In genomic region chr12:74988156-74988555, GRCh38 we compare ENCODE assay signal across 34 cellular contexts.
"Had no signal": no experiment of that assay in that cellular context is flagged by ENCODE, and none has a peak within 500 bp of the region (broad histone marks: within the 10 kb centered on the region; RNA-seq: fewer than 3 reads in every experiment).

No MANE protein-coding gene starts in this region.

- ATAC-seq: activated CD8-positive, alpha-beta T cell treated with anti-CD3 and anti-CD28 coated beads for 36 hours; activated naive CD4-positive, alpha-beta T cell treated with anti-CD3 and anti-CD28 coated beads, Interleukin-2, amount 50 U/mL, for 72 hours; activated T-cell treated with anti-CD3 and anti-CD28 coated beads, Interleukin-2, amount 50 U/mL, for 4 hours; activated T-cell treated with anti-CD3 and anti-CD28 coated beads, Interleukin-2, amount 50 U/mL, for 72 hours; activated T-helper 17 cell treated with anti-CD3 and anti-CD28 coated beads, Interleukin-2, amount 50 U/mL, for 72 hours; body of pancreas had no signal

- H3K27ac ChIP-seq: adrenal gland, body of pancreas, brain microvascular endothelial cell, breast epithelium, VCaP had no signal

- H3K9me3 Mint-ChIP-seq: activated B cell treated with CpG ODN at 0.5 μM for 24 hours; activated CD4-positive, alpha-beta memory T cell treated with anti-CD3 and anti-CD28 coated beads for 36 hours; activated CD4-positive, alpha-beta T cell treated with anti-CD3 and anti-CD28 coated beads, Interleukin-2, amount 10 ng/mL, durations not matched to agents 24 days and 14 days; activated CD8-positive, alpha-beta T cell treated with anti-CD3 and anti-CD28 coated beads for 36 hours; activated naive CD4-positive, alpha-beta T cell treated with anti-CD3 and anti-CD28 coated beads for 36 hours; activated naive CD4-positive, alpha-beta T cell treated with anti-CD3 and anti-CD28 coated beads, Interleukin-2, amount 50 U/mL, for 72 hours; activated naive CD8-positive, alpha-beta T cell treated with anti-CD3 and anti-CD28 coated beads for 36 hours; activated T-helper 1 cell treated with anti-CD3 and anti-CD28 coated beads, Interleukin-12 subunit alpha, Interleukin-12 subunit beta, Interleukin-2, Interleukin-4 antibody, amounts not matched to agents 30 ng/mL and 10 ng/mL and 1 ng/mL, durations not matched to agents 14 hours and 24 hours and 36 hours; activated T-helper 17 cell treated with anti-CD3 and anti-CD28 coated beads, Interleukin-2, amount 50 U/mL, for 72 hours; T-helper 1 cell treated with Interleukin-12 subunit alpha and Interleukin-12 subunit beta and Interleukin-4 antibody, amounts not matched to agents 30 μg/mL and 1 μg/mL, for 36 hours; T-helper 2 cell treated with Interferon-gamma antibody and Interleukin-4, amounts not matched to agents 5 μg/mL and 100 μg/mL, for 36 hours had no signal

- H3K4me1 Mint-ChIP-seq: activated B cell treated with CpG ODN at 0.5 μM for 24 hours; activated CD4-positive, alpha-beta T cell treated with anti-CD3 and anti-CD28 coated beads, Interleukin-2, amount 10 ng/mL, durations not matched to agents 24 days and 14 days; activated naive CD8-positive, alpha-beta T cell treated with anti-CD3 and anti-CD28 coated beads for 36 hours; activated T-helper 17 cell treated with anti-CD3 and anti-CD28 coated beads, Interleukin-2, amount 50 U/mL, for 72 hours had no signal

- H3K4me1 ChIP-seq: adrenal gland, breast epithelium had no signal

- H3K36me3 ChIP-seq: adrenal gland, brain microvascular endothelial cell, breast epithelium had no signal

- H3K4me3 Mint-ChIP-seq: activated B cell treated with CpG ODN at 0.5 μM for 24 hours; activated CD4-positive, alpha-beta memory T cell treated with anti-CD3 and anti-CD28 coated beads for 36 hours; activated CD4-positive, alpha-beta T cell treated with anti-CD3 and anti-CD28 coated beads, Interleukin-2, amount 10 ng/mL, durations not matched to agents 24 days and 14 days; activated CD8-positive, alpha-beta T cell treated with anti-CD3 and anti-CD28 coated beads for 36 hours; activated naive CD4-positive, alpha-beta T cell treated with anti-CD3 and anti-CD28 coated beads for 36 hours; activated naive CD8-positive, alpha-beta T cell treated with anti-CD3 and anti-CD28 coated beads for 36 hours; activated T-cell treated with anti-CD3 and anti-CD28 coated beads, Interleukin-2, amount 50 U/mL, for 4 hours; activated T-cell treated with anti-CD3 and anti-CD28 coated beads, Interleukin-2, amount 50 U/mL, for 72 hours; activated T-helper 1 cell treated with anti-CD3 and anti-CD28 coated beads, Interleukin-12 subunit alpha, Interleukin-12 subunit beta, Interleukin-2, Interleukin-4 antibody, amounts not matched to agents 30 ng/mL and 10 ng/mL and 1 ng/mL, durations not matched to agents 14 hours and 24 hours and 36 hours; activated T-helper 17 cell treated with anti-CD3 and anti-CD28 coated beads, Interleukin-2, amount 50 U/mL, for 72 hours; T-helper 1 cell treated with Interleukin-12 subunit alpha and Interleukin-12 subunit beta and Interleukin-4 antibody, amounts not matched to agents 30 μg/mL and 1 μg/mL, for 36 hours; T-helper 2 cell treated with Interferon-gamma antibody and Interleukin-4, amounts not matched to agents 5 μg/mL and 100 μg/mL, for 36 hours had no signal

- H3K9me3 ChIP-seq: adrenal gland, body of pancreas, breast epithelium had no signal

- H3K4me3 ChIP-seq: adrenal gland, body of pancreas, breast epithelium had no signal

- H3K36me3 Mint-ChIP-seq: activated CD4-positive, alpha-beta memory T cell treated with anti-CD3 and anti-CD28 coated beads for 36 hours; activated naive CD4-positive, alpha-beta T cell treated with anti-CD3 and anti-CD28 coated beads, Interleukin-2, amount 50 U/mL, for 72 hours; activated naive CD8-positive, alpha-beta T cell treated with anti-CD3 and anti-CD28 coated beads for 36 hours had no signal

- H3K27ac Mint-ChIP-seq: activated B cell treated with CpG ODN at 0.5 μM for 24 hours; activated CD4-positive, alpha-beta memory T cell treated with anti-CD3 and anti-CD28 coated beads for 36 hours; activated CD4-positive, alpha-beta T cell treated with anti-CD3 and anti-CD28 coated beads, Interleukin-2, amount 10 ng/mL, durations not matched to agents 24 days and 14 days; activated CD8-positive, alpha-beta T cell treated with anti-CD3 and anti-CD28 coated beads for 36 hours; activated naive CD4-positive, alpha-beta T cell treated with anti-CD3 and anti-CD28 coated beads for 36 hours; activated naive CD4-positive, alpha-beta T cell treated with anti-CD3 and anti-CD28 coated beads, Interleukin-2, amount 50 U/mL, for 72 hours; activated naive CD8-positive, alpha-beta T cell treated with anti-CD3 and anti-CD28 coated beads for 36 hours; activated T-cell treated with anti-CD3 and anti-CD28 coated beads, Interleukin-2, amount 50 U/mL, for 72 hours; activated T-helper 1 cell treated with anti-CD3 and anti-CD28 coated beads, Interleukin-12 subunit alpha, Interleukin-12 subunit beta, Interleukin-2, Interleukin-4 antibody, amounts not matched to agents 30 ng/mL and 10 ng/mL and 1 ng/mL, durations not matched to agents 14 hours and 24 hours and 36 hours; activated T-helper 17 cell treated with anti-CD3 and anti-CD28 coated beads, Interleukin-2, amount 50 U/mL, for 72 hours; T-helper 1 cell treated with Interleukin-12 subunit alpha and Interleukin-12 subunit beta and Interleukin-4 antibody, amounts not matched to agents 30 μg/mL and 1 μg/mL, for 36 hours; T-helper 2 cell treated with Interferon-gamma antibody and Interleukin-4, amounts not matched to agents 5 μg/mL and 100 μg/mL, for 36 hours had no signal

- H3K27me3 Mint-ChIP-seq: activated B cell treated with CpG ODN at 0.5 μM for 24 hours; activated CD4-positive, alpha-beta memory T cell treated with anti-CD3 and anti-CD28 coated beads for 36 hours; activated CD4-positive, alpha-beta T cell treated with anti-CD3 and anti-CD28 coated beads, Interleukin-2, amount 10 ng/mL, durations not matched to agents 24 days and 14 days; activated CD8-positive, alpha-beta T cell treated with anti-CD3 and anti-CD28 coated beads for 36 hours; activated naive CD8-positive, alpha-beta T cell treated with anti-CD3 and anti-CD28 coated beads for 36 hours; activated T-helper 17 cell treated with anti-CD3 and anti-CD28 coated beads, Interleukin-2, amount 50 U/mL, for 72 hours had no signal

- DNase-seq: activated B cell treated with CpG ODN at 0.5 μM for 24 hours; activated CD4-positive, alpha-beta memory T cell treated with anti-CD3 and anti-CD28 coated beads for 36 hours; activated CD4-positive, alpha-beta T cell treated with anti-CD3 and anti-CD28 coated beads for 4 hours; activated CD4-positive, alpha-beta T cell treated with anti-CD3 and anti-CD28 coated beads, Interleukin-2, amount 10 ng/mL, durations not matched to agents 24 days and 14 days; activated CD4-positive, alpha-beta T cell treated with anti-CD3 and anti-CD28 coated beads, Interleukin-2, amount 50 U/mL, for 1 hour; activated CD4-positive, alpha-beta T cell treated with anti-CD3 and anti-CD28 coated beads, Interleukin-2, amount 50 U/mL, for 4 hours; activated CD4-positive, CD25-positive, alpha-beta regulatory T cell treated with anti-CD3 and anti-CD28 coated beads, Interleukin-2, amount 50 U/mL, for 72 hours; activated CD8-positive, alpha-beta memory T cell treated with anti-CD3 and anti-CD28 coated beads, Interleukin-2, amount 50 U/mL, for 4 hours; activated CD8-positive, alpha-beta T cell treated with anti-CD3 and anti-CD28 coated beads for 36 hours; activated effector memory CD4-positive, alpha-beta T cell treated with anti-CD3 and anti-CD28 coated beads, Interleukin-2, amount 50 U/mL, for 16 hours; activated gamma-delta T cell treated with Interleukin-2 at 50 U/mL for 16 hours; activated naive CD4-positive, alpha-beta T cell; activated naive CD4-positive, alpha-beta T cell treated with anti-CD3 and anti-CD28 coated beads for 36 hours; activated naive CD4-positive, alpha-beta T cell treated with anti-CD3 and anti-CD28 coated beads, Interleukin-2, amount 50 U/mL, for 16 hours; activated naive CD8-positive, alpha-beta T cell treated with anti-CD3 and anti-CD28 coated beads for 36 hours; activated T-cell treated with anti-CD3 and anti-CD28 coated beads for 4 hours; activated T-cell treated with anti-CD3 and anti-CD28 coated beads, Interleukin-2, amount 50 U/mL, for 1 hour; activated T-cell treated with anti-CD3 and anti-CD28 coated beads, Interleukin-2, amount 50 U/mL, for 4 hours; activated T-cell treated with anti-CD3 and anti-CD28 coated beads, Interleukin-2, amount 50 U/mL, for 72 hours; adrenal gland; amniotic stem cell; aorta; body of pancreas; brain microvascular endothelial cell; central memory CD4-positive, alpha-beta T cell; T-helper 2 cell; T-helper 9 cell had no signal

- H3K27me3 ChIP-seq: adrenal gland, body of pancreas, brain microvascular endothelial cell, breast epithelium had no signal
